Comparison of ENCODE assay signal across 11 cellular contexts in genomic region chr3:17747184-17747889, GRCh38. TPM values are rescaled to one million over a fixed set of nuclear protein-coding genes. Genes with fewer than 3 reads are reported as not detected.
A peak's percentile ranks its signal among the peaks of the same experiment; 100 is the strongest.
DNase-seq lines count a peak whose midpoint lies in the region; ATAC-seq lines count a peak whose summit lies in the region.
"Had no signal": no experiment of that assay in that cellular context is flagged by ENCODE, and none has a peak within 500 bp of the region (broad histone marks: within the 10 kb centered on the region; RNA-seq: fewer than 3 reads in every experiment).

No MANE protein-coding gene starts in this region.

- DNase-seq in NOMO-1 (lab: John Stamatoyannopoulos, UW; ENCODE audit: unreplicated experiment in 2 of 2) (peak; percentile 31 to 76), NOMO-1 treated with dmso at 0.1 percent for 144 hours (lab: John Stamatoyannopoulos, UW; ENCODE audit: unreplicated experiment) (no peak), LHCN-M2 (ENCODE audit: low read depth) (peak; percentile 84), pons (ENCODE audit: low spot score) (peak; percentile 44), left cardiac atrium (no peak), AML-193 (lab: John Stamatoyannopoulos, UW) (no peak), NCI-H446 (lab: John Stamatoyannopoulos, UW) (no peak)
- DNase-seq: activated T-cell treated with anti-CD3 and anti-CD28 coated beads, Interleukin-2, amount 50 U/mL, for 72 hours; natural killer cell; NCI-H526 had no signal

- intact Hi-C loops in left cardiac atrium (cut with DNase I) = no loop called here

- peak; percentile 65 for ATAC-seq in HG02763 (IDR thresholded peaks at IDR 0.05; ENCODE audit: unreplicated experiment)
- ATAC-seq in left cardiac atrium = no peak
- ATAC-seq: activated T-cell treated with anti-CD3 and anti-CD28 coated beads, Interleukin-2, amount 50 U/mL, for 72 hours; natural killer cell had no signal

RNA-seq across cellular contexts. Expression of gene TBC1D5, which starts 4.9 kb away (rescaled TPM):
- total RNA-seq in LHCN-M2 (2014; rRNA removed) (73.7 and 92.2 TPM in 2 replicates), left cardiac atrium (10 to 100 TPM; 33.2 to 38.7 TPM)
- polyA plus RNA-seq in LHCN-M2 (2012) = 22.3 TPM

Comparison
In these comparisons a context has a peak if more than half of its experiments do, and no peak if none do; other contexts are left out.
1. DNase-seq: peak in NOMO-1 (2 of 2), LHCN-M2 (single experiment) and pons (single experiment); none in NOMO-1 treated with dmso at 0.1 percent for 144 hours (single experiment), left cardiac atrium (single experiment), AML-193 (0 of 2) and NCI-H446 (0 of 2).